Comparison of ENCODE assay signal across 20 cellular contexts in genomic region chr10:66162560-66163143, GRCh38.
"Had no signal": no experiment of that assay in that cellular context is flagged by ENCODE, and none has a peak within 500 bp of the region (broad histone marks: within the 10 kb centered on the region; RNA-seq: fewer than 3 reads in every experiment).

No MANE protein-coding gene starts in this region.

- H3K4me1 ChIP-seq: lower lobe of right lung, sigmoid colon, upper lobe of left lung had no signal

- H3K9me3 ChIP-seq: lower lobe of right lung, sigmoid colon, thoracic aorta had no signal

- H3K36me3 ChIP-seq: lower lobe of right lung, sigmoid colon, thoracic aorta, upper lobe of left lung had no signal

- DNase-seq: activated CD4-positive, alpha-beta T cell treated with anti-CD3 and anti-CD28 coated beads, Interleukin-2, amount 10 ng/mL, durations not matched to agents 7 days and 5 days; activated CD8-positive, alpha-beta memory T cell treated with anti-CD3 and anti-CD28 coated beads, Interleukin-2, amount 10 ng/mL, durations not matched to agents 7 days and 5 days; activated CD8-positive, alpha-beta T cell treated with anti-CD3 and anti-CD28 coated beads for 36 hours; activated effector memory CD4-positive, alpha-beta T cell treated with anti-CD3 and anti-CD28 coated beads, Interleukin-2, amount 50 U/mL, for 16 hours; activated naive CD4-positive, alpha-beta T cell treated with anti-CD3 and anti-CD28 coated beads, Interleukin-2, amount 10 ng/mL, durations not matched to agents 7 days and 5 days; activated T-cell treated with anti-CD3 and anti-CD28 coated beads for 4 hours; caudate nucleus; effector CD8-positive, alpha-beta T cell; head of caudate nucleus; hypothalamus; lower lobe of right lung; midbrain; natural killer cell; retina; sigmoid colon; stimulated activated CD4-positive, alpha-beta T cell treated with anti-CD3 and anti-CD28 coated beads, Interleukin-4, amount 100 ng/mL, for 1 hour; stimulated activated naive CD4-positive, alpha-beta T cell treated with Interleukin-2 at 50 U/mL for 16 hours; T-helper 17 cell; upper lobe of left lung had no signal

- H3K27me3 ChIP-seq: sigmoid colon, upper lobe of left lung had no signal

- H3K27ac ChIP-seq: lower lobe of right lung, sigmoid colon, thoracic aorta, upper lobe of left lung had no signal

- H3K4me3 ChIP-seq: lower lobe of right lung, sigmoid colon, thoracic aorta, upper lobe of left lung had no signal
